Comparison of ENCODE assay signal across 16 cellular contexts in genomic region chr3:46607603-46608028, GRCh38. TPM values are rescaled to one million over a fixed set of nuclear protein-coding genes. Genes with fewer than 3 reads are reported as not detected.
A peak's percentile ranks its signal among the peaks of the same experiment; 100 is the strongest.
DNase-seq lines count a peak whose midpoint lies in the region; ATAC-seq and TF ChIP-seq lines count a peak whose summit lies in the region.
"Had no signal": no experiment of that assay in that cellular context is flagged by ENCODE, and none has a peak within 500 bp of the region (broad histone marks: within the 10 kb centered on the region; RNA-seq: fewer than 3 reads in every experiment).

No MANE protein-coding gene starts in this region.

- intact Hi-C loops in cardiac septum (cut with DNase I) = no loop called here

- H3K4me3 ChIP-seq in cardiac muscle cell (no peak overlapping the region), SJCRH30 (no peak overlapping the region), foreskin fibroblast (ENCODE audit: low read depth in 1 of 2, low read length in 2 of 2) (no peak overlapping the region)
- H3K4me3 ChIP-seq: Peyer's patch, skin epidermis, vagina had no signal

- H3K9me3 ChIP-seq in cardiac muscle cell (ENCODE audit: low read depth) = no peaks in the 10 kb centered on the region
- no peaks in the 10 kb centered on the region for H3K9me3 ChIP-seq in SJCRH30 (replicated peaks)
- H3K9me3 ChIP-seq: Peyer's patch, vagina had no signal

- no peak for ATAC-seq in HG03457 (IDR thresholded peaks at IDR 0.05; ENCODE audit: unreplicated experiment)

- H3K4me1 ChIP-seq in cardiac muscle cell (ENCODE audit: low read depth) (peaks cover 6% of the 10 kb centered on the region), SJCRH30 (peaks cover 4% of the 10 kb centered on the region; the same call in 1 of the 2 replicates)
- H3K4me1 ChIP-seq: Peyer's patch, vagina had no signal

- no peak overlapping the region for H3K27ac ChIP-seq in cardiac muscle cell
- H3K27ac ChIP-seq in SJCRH30 = no peak overlapping the region
- H3K27ac ChIP-seq: Peyer's patch, vagina had no signal

- H3K27me3 ChIP-seq in cardiac muscle cell = no peaks in the 10 kb centered on the region
- no peaks in the 10 kb centered on the region for H3K27me3 ChIP-seq in SJCRH30
- H3K27me3 ChIP-seq: Peyer's patch, vagina had no signal

- no peaks in the 10 kb centered on the region for H3K36me3 ChIP-seq in cardiac muscle cell
- H3K36me3 ChIP-seq in SJCRH30 = no peaks in the 10 kb centered on the region
- H3K36me3 ChIP-seq: Peyer's patch, vagina had no signal

- peak in 1 of 2 donors; percentile 22 for DNase-seq in cardiac muscle cell (ENCODE audit: low read depth in 1 of 2, low spot score in 1 of 2)
- DNase-seq in cardiac septum (ENCODE audit: low spot score) = no peak
- peak; percentile 20 to 54 for DNase-seq in SJCRH30
- peak; percentile 53 for DNase-seq in fibroblast of peridontal ligament (ENCODE audit: extremely low read depth)
- no peak for DNase-seq in NCI-H446 (lab: John Stamatoyannopoulos, UW)
- no peak for DNase-seq in NAMALWA (ENCODE audit: low spot score)
- DNase-seq in foreskin fibroblast = no peak
- DNase-seq: activated naive CD4-positive, alpha-beta T cell treated with Interleukin-2 at 50 U/mL for 16 hours; NCI-H2081 treated with DMSO at 0.1 percent for 48 hours; Peyer's patch had no signal

- peak; percentile 16 for TF ChIP-seq CTCF in cardiac muscle cell (IDR thresholded peaks at IDR 0.05; ENCODE audit: low read depth, low read length)
- TF ChIP-seq CTCF in foreskin fibroblast (IDR thresholded peaks at IDR 0.05; ENCODE audit: low read depth, low read length) = no peak

RNA-seq across cellular contexts. Expression of gene FAM240A, which starts 4.7 kb away (rescaled TPM):
- not detected in 2 replicates for total RNA-seq in cardiac muscle cell
- not detected in 2 replicates for polyA plus RNA-seq in cardiac muscle cell
- total RNA-seq in cardiac septum = not detected
- not detected in 2 replicates for total RNA-seq in SJCRH30 (2014; rRNA removed; shearing (Covaris generic))
- total RNA-seq: dermis microvascular lymphatic vessel endothelial cell, mucosa of gallbladder, Peyer's patch, vagina had no signal
- polyA plus RNA-seq: BJ had no signal

RNA-seq across cellular contexts. Expression of gene LRRC2, which starts 41.5 kb away (rescaled TPM):
- total RNA-seq in cardiac muscle cell (0.56 and 0.77 TPM in 2 replicates), cardiac septum (70.6 TPM)
- 0.71 and 1.6 TPM in 2 replicates for polyA plus RNA-seq in cardiac muscle cell
- total RNA-seq in SJCRH30 (2014; rRNA removed; shearing (Covaris generic)) = not detected in 2 replicates

Comparison
In these comparisons a context has a peak if more than half of its experiments do, and no peak if none do; other contexts are left out.
1. RNA of gene LRRC2, which starts 41.5 kb away (total RNA-seq): 70.6 TPM in cardiac septum (single experiment); 0.56 to 0.77 TPM in cardiac muscle cell and not detected in SJCRH30; every median in the first group is over 10 times any median in the second.
2. DNase-seq: peak in SJCRH30 (2 of 2) and fibroblast of peridontal ligament (single experiment); none in cardiac septum (single experiment), NCI-H446 (0 of 2), NAMALWA (single experiment) and foreskin fibroblast (0 of 2).